ENCODE assay signal across 8 cellular contexts in the genomic region with DNA sequence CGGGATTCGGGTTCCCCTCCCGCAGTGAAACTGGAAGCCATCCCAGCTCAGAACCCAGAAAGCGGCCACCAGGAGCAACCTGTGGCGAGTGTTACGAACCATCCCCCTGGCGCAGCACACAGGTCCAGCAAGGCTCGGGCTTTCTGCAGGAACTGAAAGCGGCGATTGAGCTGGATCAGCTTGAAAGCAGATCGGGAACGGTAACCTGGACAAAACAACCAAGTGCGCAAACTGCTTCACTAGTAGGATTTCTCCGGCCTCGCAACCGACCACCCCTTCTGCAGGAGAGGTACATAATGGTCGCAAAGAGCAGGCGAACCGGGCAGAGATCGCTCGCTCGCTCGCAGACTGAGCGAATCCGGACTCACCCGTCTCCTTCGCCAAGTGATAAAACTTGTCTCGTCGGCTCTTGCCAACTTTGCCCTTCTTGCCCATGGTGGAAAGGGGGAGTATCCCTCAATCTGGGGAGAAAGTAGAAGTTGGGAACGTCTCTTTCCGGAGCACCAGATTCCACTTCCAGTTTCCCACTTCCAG. TPM values are rescaled to one million over a fixed set of nuclear protein-coding genes. Genes with fewer than 3 reads are reported as not detected.
DNase-seq lines count a peak whose midpoint lies in the region; ATAC-seq and TF ChIP-seq lines count a peak whose summit lies in the region.

No MANE protein-coding gene starts in this region.

- no peak overlapping the region for H3K14ac ChIP-seq in neuronal stem cell (ENCODE audit: low read length)

- H2BK15ac ChIP-seq in neuronal stem cell (ENCODE audit: low read length) = no peak overlapping the region

- peaks cover 57% of the 10 kb centered on the region for H3K36me3 Mint-ChIP-seq in T-cell

- no peak overlapping the region for H2BK120ac ChIP-seq in neuronal stem cell (ENCODE audit: low read depth, low read length)

- no peak overlapping the region for H2BK12ac ChIP-seq in neuronal stem cell (ENCODE audit: low read length)

- no peak overlapping the region for H2BK5ac ChIP-seq in neuronal stem cell (ENCODE audit: low read length)

- H3K27me3 ChIP-seq in BJ (ENCODE audit: control insufficient read depth, insufficient read depth, low read length) (no peaks in the 10 kb centered on the region), neuronal stem cell (ENCODE audit: control insufficient read depth in 3 of 3, insufficient read depth in 3 of 3, low read depth in 1 of 3, low read length in 3 of 3) (no peaks in the 10 kb centered on the region)

- H3K4me3 ChIP-seq in BJ (ENCODE audit: low read depth, low read length) = peak overlapping the region; percentile 59
- H3K4me3 ChIP-seq in neuronal stem cell (ENCODE audit: low read length in 2 of 2) = peak overlapping the region; percentile 64 to 97

- peak; percentile 3 to 7 (median 4) for ATAC-seq in T-cell (replicated peaks in 1 of 4)

- H3K27ac ChIP-seq in neuronal stem cell (replicated peaks; ENCODE audit: low read length) = peak overlapping the region; percentile 29

- H2AFZ ChIP-seq in neuronal stem cell (ENCODE audit: low read length) = peak overlapping the region; percentile 95

- H4K91ac ChIP-seq in neuronal stem cell (ENCODE audit: low read depth, low read length, poor library complexity) = no peak overlapping the region

- no peak for DNase-seq in BJ (ENCODE audit: low read depth)
- DNase-seq in HCEC 1CT = peak; percentile 37
- DNase-seq in T-cell = peak in 2 of 34 experiments; percentile 17 to 19
- DNase-seq in fibroblast of gingiva (ENCODE audit: low read depth) = peak; percentile 25
- no peak for DNase-seq in neuronal stem cell (ENCODE audit: low spot score)
- no peak for DNase-seq in inferior parietal cortex (ENCODE audit: extremely low spot score)
- DNase-seq in COR-L47 (lab: John Stamatoyannopoulos, UW) = no peak
- DNase-seq in middle frontal gyrus (ENCODE audit: extremely low spot score, low spot score) = no peak

- no peak for TF ChIP-seq CTCF in BJ (IDR thresholded peaks at IDR 0.05; ENCODE audit: insufficient read depth, low read depth, low read length)

- no peaks in the 10 kb centered on the region for H3K9me3 Mint-ChIP-seq in T-cell

- H3K4me3 Mint-ChIP-seq in T-cell = peak overlapping the region; percentile 96 to 98 (median 98)

- H3K27me3 Mint-ChIP-seq in T-cell = no peaks in the 10 kb centered on the region

- peaks cover 71 to 90% (median 76%) of the 10 kb centered on the region in 3 donors for H3K4me1 Mint-ChIP-seq in T-cell

- POLR2A ChIA-PET in BJ (lab: Charles Lee) (no interaction called here), T-cell (lab: Charles Lee) (interaction anchor here in 1 of 2 donors (0.6 to 1.5 kb wide), 2 partner anchors 53 to 670 kb away, joined by 3 read pairs; a partner anchor contains a TSS)

- CTCF ChIA-PET in BJ (lab: Yijun Ruan, JAX) = interaction anchor here (0.8 to 1.2 kb wide), 3 partner anchors 8 to 130 kb away, joined by 3 read pairs; no protein-coding TSS in a partner anchor
- CTCF ChIA-PET in T-cell (lab: Charles Lee) = interaction anchor here in 1 of 2 donors (0.6 to 1.2 kb wide), 6 partner anchors 17 to 58 kb away, joined by 3 to 5 read pairs (median 4); a partner anchor contains a TSS

- no peak overlapping the region for H3K4ac ChIP-seq in neuronal stem cell (ENCODE audit: low read length)

- peaks cover 8 to 12% of the 10 kb centered on the region in 2 donors for H3K4me1 ChIP-seq in neuronal stem cell (ENCODE audit: control insufficient read depth in 2 of 2, insufficient read depth in 1 of 2, low read depth in 1 of 2, low read length in 2 of 2)

- WGBS in neuronal stem cell (ENCODE audit: extremely low coverage in 2 of 2, insufficient read length in 2 of 2, insufficient replicate concordance in 1 of 2), 2 donors = no CpG with 5 or more reads among the region's 31 CpGs

- H3K9me3 ChIP-seq in neuronal stem cell (replicated peaks in 1 of 2; ENCODE audit: control insufficient read depth in 2 of 2, insufficient read depth in 1 of 2, low read depth in 1 of 2, low read length in 2 of 2) = no peaks in the 10 kb centered on the region

- peak overlapping the region; percentile 99 to 100 for H3K27ac Mint-ChIP-seq in T-cell

- no peak overlapping the region for H3K23ac ChIP-seq in neuronal stem cell (ENCODE audit: low read depth, low read length, poor library complexity)

- no peak overlapping the region for H3K18ac ChIP-seq in neuronal stem cell (ENCODE audit: low read length)

- H3K36me3 ChIP-seq in BJ (ENCODE audit: control insufficient read depth, insufficient read depth, low read length) (peaks cover 46% of the 10 kb centered on the region), neuronal stem cell (replicated peaks in 1 of 2; ENCODE audit: control insufficient read depth in 2 of 2, insufficient read depth in 2 of 2, low read length in 2 of 2) (peaks cover 57 to 80% of the 10 kb centered on the region in 2 donors)

- peak overlapping the region; percentile 90 for H3K9ac ChIP-seq in neuronal stem cell (ENCODE audit: low read depth, low read length, poor library complexity)

- no peak overlapping the region for H4K8ac ChIP-seq in neuronal stem cell (ENCODE audit: low read depth, low read length)

- peaks cover 6% of the 10 kb centered on the region for H3K79me1 ChIP-seq in neuronal stem cell (ENCODE audit: low read depth, low read length)

- no peak overlapping the region for H2AK5ac ChIP-seq in neuronal stem cell (ENCODE audit: low read depth, low read length)

- H3K4me2 ChIP-seq in neuronal stem cell (ENCODE audit: insufficient read depth, low read length, poor library complexity, severe bottlenecking) = peak overlapping the region; percentile 67

RNA-seq across cellular contexts. Expression of a gene that starts 0.7 kb away (rescaled TPM):
- 149 and 151 TPM in 2 replicates for polyA plus RNA-seq in BJ (2011; rRNA removed)
- polyA minus RNA-seq in BJ (2011; rRNA and poly(A)+ RNA removed) = 75.7 and 136 TPM in 2 replicates
- 100 to 1,000 TPM in 3 of 5 donors, 10 to 100 TPM in 2; 83.9 to 114 (median 107) TPM for total RNA-seq in T-cell
- 77.2 TPM for polyA plus RNA-seq in neuronal stem cell (2013, experiment 1 of 2)
- 75.2 TPM for polyA plus RNA-seq in neuronal stem cell (2013, experiment 2 of 2)

RNA-seq across cellular contexts. Expression of a gene that starts 0.9 kb away (rescaled TPM):
- polyA plus RNA-seq in BJ (2011; rRNA removed) = 36.3 and 42.1 TPM in 2 replicates
- polyA minus RNA-seq in BJ (2011; rRNA and poly(A)+ RNA removed) = 38.8 and 48.5 TPM in 2 replicates
- 10 to 100 TPM; 39.4 to 64.9 (median 53.3) TPM for total RNA-seq in T-cell
- polyA plus RNA-seq in neuronal stem cell (2013, experiment 1 of 2) = 23.3 TPM
- 22.2 TPM for polyA plus RNA-seq in neuronal stem cell (2013, experiment 2 of 2)

RNA-seq across cellular contexts. Expression of a gene that starts 15.9 kb away (rescaled TPM):
- polyA plus RNA-seq in BJ (2011; rRNA removed) = 57.6 and 80.0 TPM in 2 replicates
- polyA minus RNA-seq in BJ (2011; rRNA and poly(A)+ RNA removed) = 50.7 and 78.8 TPM in 2 replicates
- 100 to 1,000 TPM in 4 of 5 donors, 10 to 100 TPM in 1; 94.9 to 129 (median 121) TPM for total RNA-seq in T-cell
- 29.1 TPM for polyA plus RNA-seq in neuronal stem cell (2013, experiment 1 of 2)
- 28.5 TPM for polyA plus RNA-seq in neuronal stem cell (2013, experiment 2 of 2)

RNA-seq across cellular contexts. Expression of a gene that starts 46.9 kb away (rescaled TPM):
- polyA plus RNA-seq in BJ (2011; rRNA removed) = not detected in 2 replicates
- not detected in 2 replicates for polyA minus RNA-seq in BJ (2011; rRNA and poly(A)+ RNA removed)
- not detected for total RNA-seq in T-cell
- polyA plus RNA-seq in neuronal stem cell (2013, experiment 1 of 2) = not detected
- not detected for polyA plus RNA-seq in neuronal stem cell (2013, experiment 2 of 2)

RNA-seq across cellular contexts. Expression of a gene that starts 52.6 kb away (rescaled TPM):
- polyA plus RNA-seq in BJ (2011; rRNA removed) = 56.3 and 99.3 TPM in 2 replicates
- 35.2 and 35.4 TPM in 2 replicates for polyA minus RNA-seq in BJ (2011; rRNA and poly(A)+ RNA removed)
- total RNA-seq in T-cell = 100 to 1,000 TPM; 110 to 141 (median 123) TPM
- polyA plus RNA-seq in neuronal stem cell (2013, experiment 1 of 2) = 57.5 TPM
- polyA plus RNA-seq in neuronal stem cell (2013, experiment 2 of 2) = 61.0 TPM

Comparison
In these comparisons a context has a peak if more than half of its experiments do, and no peak if none do; other contexts are left out.
1. DNase-seq: peak in HCEC 1CT (single experiment) and fibroblast of gingiva (single experiment); none in BJ (single experiment), neuronal stem cell (single experiment), inferior parietal cortex (single experiment), COR-L47 (single experiment) and middle frontal gyrus (single experiment).